Comparison of ENCODE assay signal across 1 cellular context in the genomic region with DNA sequence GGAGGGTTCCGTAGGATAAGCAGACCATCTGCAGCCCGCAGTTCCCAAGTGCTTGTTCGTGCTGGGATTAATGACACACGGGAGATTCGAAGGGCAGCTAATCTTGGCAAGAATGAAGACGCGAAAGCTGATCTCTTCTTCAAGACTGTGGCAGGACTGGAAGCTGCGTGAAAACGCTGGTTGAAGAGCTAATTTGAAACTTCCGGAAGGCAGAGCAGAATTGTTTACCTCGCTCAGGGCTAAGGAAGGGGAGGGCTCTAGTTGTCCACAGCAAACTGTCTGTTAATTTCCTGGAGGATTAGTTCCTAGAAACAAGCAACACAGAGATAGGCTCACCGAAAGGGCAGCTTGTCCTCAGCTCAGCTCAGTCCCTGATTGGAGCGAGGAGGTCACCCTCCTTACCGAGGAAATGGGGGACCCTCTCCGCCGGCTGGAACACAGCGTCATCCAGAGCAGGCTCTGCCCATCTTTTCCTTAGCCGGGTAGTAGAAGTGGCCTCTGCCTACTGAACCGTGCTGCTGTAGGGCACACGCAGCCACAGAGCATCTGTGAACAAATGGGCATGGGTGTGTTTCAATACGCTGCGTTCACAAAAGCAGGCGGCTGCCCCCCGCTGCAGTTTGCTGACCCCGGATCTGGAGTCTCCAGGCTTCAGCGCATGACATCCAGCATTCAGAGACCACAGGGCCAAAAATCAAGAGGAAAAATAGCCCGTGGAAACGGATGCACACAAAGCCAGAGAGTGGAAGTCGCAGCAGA.
A peak's percentile ranks its signal among the peaks of the same experiment; 100 is the strongest.
TF ChIP-seq lines count a peak whose summit lies in the region.

No MANE protein-coding gene starts in this region.

TF ChIP-seq in HepG2, 621 proteins besides CTCF, POLR2A, EP300 and RAD21 (continued from another document and continues in another):
- TF ChIP-seq ZNF460 (CRISPR knock-in tag; IDR thresholded peaks at IDR 0.05; ENCODE audit: borderline replicate concordance) (no peak), MIXL1 (CRISPR knock-in tag; IDR thresholded peaks at IDR 0.05) (peak; percentile 61; the same call in 1 of the 2 replicates), ZMAT3 (CRISPR knock-in tag; conservative IDR thresholded peaks at IDR 0.05) (no peak), HIVEP1 (CRISPR knock-in tag; IDR thresholded peaks at IDR 0.05) (no peak), THAP11 (CRISPR knock-in tag; IDR thresholded peaks at IDR 0.05) (no peak), SOX13 (IDR thresholded peaks at IDR 0.05) (0 out of 2 replicates have a peak, but pooled peaks have one; percentile 18), SOX13 (CRISPR knock-in tag; conservative IDR thresholded peaks at IDR 0.05 in 1 of 2, IDR thresholded peaks at IDR 0.05 in 1 of 2) (peak in 1 of 2 experiments; percentile 13; a peak in 1 of 4 replicates), YEATS4 (CRISPR knock-in tag; IDR thresholded peaks at IDR 0.05; ENCODE audit: borderline replicate concordance) (0 out of 2 replicates have a peak, but pooled peaks have one; percentile 17), ZKSCAN1 (IDR thresholded peaks at IDR 0.05; ENCODE audit: low read length) (no peak), MATR3 (CRISPR knock-in tag; IDR thresholded peaks at IDR 0.05) (no peak), ZNF292 (CRISPR knock-in tag; IDR thresholded peaks at IDR 0.05; ENCODE audit: borderline replicate concordance, low read depth) (peak; percentile 62; the same call in 1 of the 2 replicates), NAIF1 (CRISPR knock-in tag; IDR thresholded peaks at IDR 0.05; ENCODE audit: borderline replicate concordance) (no peak), TMF1 (CRISPR knock-in tag; IDR thresholded peaks at IDR 0.05; ENCODE audit: low read depth) (no peak), TGIF2 (CRISPR knock-in tag; IDR thresholded peaks at IDR 0.05) (no peak), ZNF232 (CRISPR knock-in tag; IDR thresholded peaks at IDR 0.05; ENCODE audit: borderline replicate concordance) (no peak), RARA (CRISPR knock-in tag; IDR thresholded peaks at IDR 0.05) (peak; percentile 71), SMARCE1 (IDR thresholded peaks at IDR 0.05; ENCODE audit: borderline replicate concordance) (no peak), HMGXB3 (CRISPR knock-in tag; IDR thresholded peaks at IDR 0.05; ENCODE audit: borderline replicate concordance) (peak; percentile 82), DR1 (CRISPR knock-in tag; IDR thresholded peaks at IDR 0.05) (no peak), ZNF749 (CRISPR knock-in tag; IDR thresholded peaks at IDR 0.05; ENCODE audit: borderline replicate concordance) (no peak), ZNF383 (CRISPR knock-in tag; IDR thresholded peaks at IDR 0.05; ENCODE audit: borderline replicate concordance) (no peak), NR1H2 (CRISPR knock-in tag; IDR thresholded peaks at IDR 0.05; ENCODE audit: borderline replicate concordance, low read depth) (no peak), NFATC3 (CRISPR knock-in tag; IDR thresholded peaks at IDR 0.05) (no peak), SMARCC2 (IDR thresholded peaks at IDR 0.05) (no peak), NCOA1 (CRISPR knock-in tag; IDR thresholded peaks at IDR 0.05) (no peak), ZFP36 (IDR thresholded peaks at IDR 0.05; ENCODE audit: borderline replicate concordance, low read depth, low read length, partially characterized antibody) (no peak), NR2C2 (CRISPR knock-in tag; IDR thresholded peaks at IDR 0.05; ENCODE audit: borderline replicate concordance) (no peak), SCMH1 (CRISPR knock-in tag; IDR thresholded peaks at IDR 0.05; ENCODE audit: borderline replicate concordance) (no peak), ZNF501 (CRISPR knock-in tag; IDR thresholded peaks at IDR 0.05) (peak; percentile 32; the same call in 1 of the 2 replicates), SMAD3 (CRISPR knock-in tag; IDR thresholded peaks at IDR 0.05) (no peak), GATAD1 (CRISPR knock-in tag; IDR thresholded peaks at IDR 0.05) (peak; percentile 20; the same call in 1 of the 2 replicates), ZNF441 (CRISPR knock-in tag; IDR thresholded peaks at IDR 0.05; ENCODE audit: borderline replicate concordance) (peak; percentile 59; the same call in 1 of the 2 replicates), ZBTB21 (CRISPR knock-in tag; IDR thresholded peaks at IDR 0.05) (0 out of 2 replicates have a peak, but pooled peaks have one; percentile 11), THYN1 (CRISPR knock-in tag; IDR thresholded peaks at IDR 0.05; ENCODE audit: borderline replicate concordance, low read depth) (no peak), HNRNPL (IDR thresholded peaks at IDR 0.05; ENCODE audit: low read depth, low read length) (0 out of 2 replicates have a peak, but pooled peaks have one; percentile 36), MBD4 (IDR thresholded peaks at IDR 0.05; ENCODE audit: borderline replicate concordance, low read length) (no peak), NCOA2 (CRISPR knock-in tag; IDR thresholded peaks at IDR 0.05) (0 out of 2 replicates have a peak, but pooled peaks have one; percentile 14), NR2F6 (IDR thresholded peaks at IDR 0.05) (no peak), NR2F6 (CRISPR knock-in tag; IDR thresholded peaks at IDR 0.05) (0 out of 2 replicates have a peak, but pooled peaks have one; percentile 21), ZSCAN9 (CRISPR knock-in tag; IDR thresholded peaks at IDR 0.05; ENCODE audit: borderline replicate concordance) (no peak), ADNP (CRISPR knock-in tag; IDR thresholded peaks at IDR 0.05) (no peak), KDM2A (CRISPR knock-in tag; IDR thresholded peaks at IDR 0.05; ENCODE audit: borderline replicate concordance, low read depth) (0 out of 2 replicates have a peak, but pooled peaks have one; percentile 38), SOX5 (CRISPR knock-in tag; IDR thresholded peaks at IDR 0.05; ENCODE audit: borderline replicate concordance) (peak; percentile 29; the same call in 1 of the 2 replicates), ZNF230 (CRISPR knock-in tag; IDR thresholded peaks at IDR 0.05) (no peak), ZNF44 (CRISPR knock-in tag; IDR thresholded peaks at IDR 0.05) (no peak), ZNF644 (CRISPR knock-in tag; IDR thresholded peaks at IDR 0.05; ENCODE audit: low read depth) (no peak), MAF1 (CRISPR knock-in tag; IDR thresholded peaks at IDR 0.05; ENCODE audit: borderline replicate concordance) (no peak), NCOA5 (CRISPR knock-in tag; IDR thresholded peaks at IDR 0.05) (no peak), FOSL2 (CRISPR knock-in tag; IDR thresholded peaks at IDR 0.05) (no peak)
- TF ChIP-seq, protein P1, sequence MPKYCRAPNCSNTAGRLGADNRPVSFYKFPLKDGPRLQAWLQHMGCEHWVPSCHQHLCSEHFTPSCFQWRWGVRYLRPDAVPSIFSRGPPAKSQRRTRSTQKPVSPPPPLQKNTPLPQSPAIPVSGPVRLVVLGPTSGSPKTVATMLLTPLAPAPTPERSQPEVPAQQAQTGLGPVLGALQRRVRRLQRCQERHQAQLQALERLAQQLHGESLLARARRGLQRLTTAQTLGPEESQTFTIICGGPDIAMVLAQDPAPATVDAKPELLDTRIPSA (CRISPR knock-in tag; IDR thresholded peaks at IDR 0.05; ENCODE audit: borderline replicate concordance) = no peak
- TF ChIP-seq, protein P2, sequence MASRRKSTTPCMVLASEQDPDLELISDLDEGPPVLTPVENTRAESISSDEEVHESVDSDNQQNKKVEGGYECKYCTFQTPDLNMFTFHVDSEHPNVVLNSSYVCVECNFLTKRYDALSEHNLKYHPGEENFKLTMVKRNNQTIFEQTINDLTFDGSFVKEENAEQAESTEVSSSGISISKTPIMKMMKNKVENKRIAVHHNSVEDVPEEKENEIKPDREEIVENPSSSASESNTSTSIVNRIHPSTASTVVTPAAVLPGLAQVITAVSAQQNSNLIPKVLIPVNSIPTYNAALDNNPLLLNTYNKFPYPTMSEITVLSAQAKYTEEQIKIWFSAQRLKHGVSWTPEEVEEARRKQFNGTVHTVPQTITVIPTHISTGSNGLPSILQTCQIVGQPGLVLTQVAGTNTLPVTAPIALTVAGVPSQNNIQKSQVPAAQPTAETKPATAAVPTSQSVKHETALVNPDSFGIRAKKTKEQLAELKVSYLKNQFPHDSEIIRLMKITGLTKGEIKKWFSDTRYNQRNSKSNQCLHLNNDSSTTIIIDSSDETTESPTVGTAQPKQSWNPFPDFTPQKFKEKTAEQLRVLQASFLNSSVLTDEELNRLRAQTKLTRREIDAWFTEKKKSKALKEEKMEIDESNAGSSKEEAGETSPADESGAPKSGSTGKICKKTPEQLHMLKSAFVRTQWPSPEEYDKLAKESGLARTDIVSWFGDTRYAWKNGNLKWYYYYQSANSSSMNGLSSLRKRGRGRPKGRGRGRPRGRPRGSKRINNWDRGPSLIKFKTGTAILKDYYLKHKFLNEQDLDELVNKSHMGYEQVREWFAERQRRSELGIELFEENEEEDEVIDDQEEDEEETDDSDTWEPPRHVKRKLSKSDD (CRISPR knock-in tag; IDR thresholded peaks at IDR 0.05; ENCODE audit: low read depth) = no peak
- TF ChIP-seq, protein P3, sequence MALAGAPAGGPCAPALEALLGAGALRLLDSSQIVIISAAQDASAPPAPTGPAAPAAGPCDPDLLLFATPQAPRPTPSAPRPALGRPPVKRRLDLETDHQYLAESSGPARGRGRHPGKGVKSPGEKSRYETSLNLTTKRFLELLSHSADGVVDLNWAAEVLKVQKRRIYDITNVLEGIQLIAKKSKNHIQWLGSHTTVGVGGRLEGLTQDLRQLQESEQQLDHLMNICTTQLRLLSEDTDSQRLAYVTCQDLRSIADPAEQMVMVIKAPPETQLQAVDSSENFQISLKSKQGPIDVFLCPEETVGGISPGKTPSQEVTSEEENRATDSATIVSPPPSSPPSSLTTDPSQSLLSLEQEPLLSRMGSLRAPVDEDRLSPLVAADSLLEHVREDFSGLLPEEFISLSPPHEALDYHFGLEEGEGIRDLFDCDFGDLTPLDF (CRISPR knock-in tag; IDR thresholded peaks at IDR 0.05) = no peak
- TF ChIP-seq, protein P4, sequence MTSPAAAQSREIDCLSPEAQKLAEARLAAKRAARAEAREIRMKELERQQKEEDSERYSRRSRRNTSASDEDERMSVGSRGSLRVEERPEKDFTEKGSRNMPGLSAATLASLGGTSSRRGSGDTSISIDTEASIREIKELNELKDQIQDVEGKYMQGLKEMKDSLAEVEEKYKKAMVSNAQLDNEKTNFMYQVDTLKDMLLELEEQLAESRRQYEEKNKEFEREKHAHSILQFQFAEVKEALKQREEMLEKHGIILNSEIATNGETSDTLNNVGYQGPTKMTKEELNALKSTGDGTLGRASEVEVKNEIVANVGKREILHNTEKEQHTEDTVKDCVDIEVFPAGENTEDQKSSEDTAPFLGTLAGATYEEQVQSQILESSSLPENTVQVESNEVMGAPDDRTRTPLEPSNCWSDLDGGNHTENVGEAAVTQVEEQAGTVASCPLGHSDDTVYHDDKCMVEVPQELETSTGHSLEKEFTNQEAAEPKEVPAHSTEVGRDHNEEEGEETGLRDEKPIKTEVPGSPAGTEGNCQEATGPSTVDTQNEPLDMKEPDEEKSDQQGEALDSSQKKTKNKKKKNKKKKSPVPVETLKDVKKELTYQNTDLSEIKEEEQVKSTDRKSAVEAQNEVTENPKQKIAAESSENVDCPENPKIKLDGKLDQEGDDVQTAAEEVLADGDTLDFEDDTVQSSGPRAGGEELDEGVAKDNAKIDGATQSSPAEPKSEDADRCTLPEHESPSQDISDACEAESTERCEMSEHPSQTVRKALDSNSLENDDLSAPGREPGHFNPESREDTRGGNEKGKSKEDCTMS (CRISPR knock-in tag; conservative IDR thresholded peaks at IDR 0.05) = no peak
- TF ChIP-seq, protein P5, sequence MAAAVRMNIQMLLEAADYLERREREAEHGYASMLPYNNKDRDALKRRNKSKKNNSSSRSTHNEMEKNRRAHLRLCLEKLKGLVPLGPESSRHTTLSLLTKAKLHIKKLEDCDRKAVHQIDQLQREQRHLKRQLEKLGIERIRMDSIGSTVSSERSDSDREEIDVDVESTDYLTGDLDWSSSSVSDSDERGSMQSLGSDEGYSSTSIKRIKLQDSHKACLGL (CRISPR knock-in tag; IDR thresholded peaks at IDR 0.05) = no peak
